ENCODE assay signal across 2 cellular contexts in genomic region chr10:4658777-4659176, GRCh38.
TF ChIP-seq lines count a peak whose summit lies in the region.

No MANE protein-coding gene starts in this region.

TF ChIP-seq in IMR-90, 13 proteins besides CTCF, POLR2A, EP300 and RAD21:
- TF ChIP-seq MAFK (IDR thresholded peaks at IDR 0.05; ENCODE audit: low read depth, low read length) (no peak), MAZ (IDR thresholded peaks at IDR 0.05; ENCODE audit: borderline replicate concordance, low read depth, low read length) (no peak), RFX5 (IDR thresholded peaks at IDR 0.05; ENCODE audit: low read depth, low read length) (no peak), BHLHE40 (IDR thresholded peaks at IDR 0.05; ENCODE audit: low read depth, low read length) (no peak), CHD1 (IDR thresholded peaks at IDR 0.05; ENCODE audit: low read depth, low read length) (no peak), FOS (IDR thresholded peaks at IDR 0.05; ENCODE audit: low read depth, low read length) (no peak), SMC3 (IDR thresholded peaks at IDR 0.05; ENCODE audit: low read depth, low read length) (no peak), RCOR1 (IDR thresholded peaks at IDR 0.05; ENCODE audit: insufficient replicate concordance, low read length) (no peak)

TF ChIP-seq in HepG2, 621 proteins besides CTCF, POLR2A, EP300 and RAD21:
- TF ChIP-seq CREB1 (IDR thresholded peaks at IDR 0.05) (0 out of 2 replicates have a peak, but pooled peaks have one; percentile 36), CREB1 (CRISPR knock-in tag; IDR thresholded peaks at IDR 0.05) (peak; percentile 15; the same call in 1 of the 2 replicates), RFXAP (CRISPR knock-in tag; IDR thresholded peaks at IDR 0.05; ENCODE audit: borderline replicate concordance) (no peak), NR2F1 (CRISPR knock-in tag; IDR thresholded peaks at IDR 0.05) (no peak), ZMYM3 (CRISPR knock-in tag; IDR thresholded peaks at IDR 0.05) (no peak), ZNF503 (CRISPR knock-in tag; IDR thresholded peaks at IDR 0.05) (no peak), MIXL1 (CRISPR knock-in tag; IDR thresholded peaks at IDR 0.05) (no peak), AHR (CRISPR knock-in tag; IDR thresholded peaks at IDR 0.05) (no peak), GLMP (CRISPR knock-in tag; IDR thresholded peaks at IDR 0.05; ENCODE audit: borderline replicate concordance) (no peak), RARA (CRISPR knock-in tag; IDR thresholded peaks at IDR 0.05) (no peak), MAFF (IDR thresholded peaks at IDR 0.05; ENCODE audit: low read depth, low read length) (0 out of 2 replicates have a peak, but pooled peaks have one; percentile 21), SMARCC2 (IDR thresholded peaks at IDR 0.05) (no peak), ZMYM2 (CRISPR knock-in tag; IDR thresholded peaks at IDR 0.05) (no peak), ZNF83 (CRISPR knock-in tag; IDR thresholded peaks at IDR 0.05; ENCODE audit: borderline replicate concordance) (no peak), ARID5B (CRISPR knock-in tag; IDR thresholded peaks at IDR 0.05) (0 out of 2 replicates have a peak, but pooled peaks have one; percentile 7), FOXK2 (IDR thresholded peaks at IDR 0.05) (no peak), TRIM24 (CRISPR knock-in tag; IDR thresholded peaks at IDR 0.05) (no peak), BHLHE40 (IDR thresholded peaks at IDR 0.05; ENCODE audit: low read length) (0 out of 2 replicates have a peak, but pooled peaks have one; percentile 29), FOXA3 (CRISPR knock-in tag; IDR thresholded peaks at IDR 0.05) (peak; percentile 36; the same call in 1 of the 2 replicates), RXRB (CRISPR knock-in tag; IDR thresholded peaks at IDR 0.05; ENCODE audit: borderline replicate concordance) (0 out of 2 replicates have a peak, but pooled peaks have one; percentile 9), FOXA1 (IDR thresholded peaks at IDR 0.05) (peak; percentile 49; the same call in 1 of the 2 replicates), FOXA1 (CRISPR knock-in tag; IDR thresholded peaks at IDR 0.05) (0 out of 2 replicates have a peak, but pooled peaks have one; percentile 10), CREM (IDR thresholded peaks at IDR 0.05) (peak; percentile 35; the same call in 1 of the 2 replicates), CREM (CRISPR knock-in tag; IDR thresholded peaks at IDR 0.05) (no peak), KDM5A (IDR thresholded peaks at IDR 0.05; ENCODE audit: borderline replicate concordance, low read length) (no peak), ZNF276 (CRISPR knock-in tag; IDR thresholded peaks at IDR 0.05; ENCODE audit: low read depth) (no peak), ZNF703 (CRISPR knock-in tag; IDR thresholded peaks at IDR 0.05; ENCODE audit: borderline replicate concordance) (no peak), REPIN1 (CRISPR knock-in tag; IDR thresholded peaks at IDR 0.05; ENCODE audit: borderline replicate concordance, low read depth) (no peak), FOXP1 (IDR thresholded peaks at IDR 0.05) (no peak), FOXP1 (CRISPR knock-in tag; IDR thresholded peaks at IDR 0.05) (peak; percentile 46; the same call in 1 of the 2 replicates), MEIS2 (CRISPR knock-in tag; IDR thresholded peaks at IDR 0.05) (no peak), PPARG (CRISPR knock-in tag; conservative IDR thresholded peaks at IDR 0.05) (0 out of 2 replicates have a peak, but pooled peaks have one; percentile 30)
TF ChIP-seq in HepG2: peak in this region for 10.
